In the genomic region with DNA sequence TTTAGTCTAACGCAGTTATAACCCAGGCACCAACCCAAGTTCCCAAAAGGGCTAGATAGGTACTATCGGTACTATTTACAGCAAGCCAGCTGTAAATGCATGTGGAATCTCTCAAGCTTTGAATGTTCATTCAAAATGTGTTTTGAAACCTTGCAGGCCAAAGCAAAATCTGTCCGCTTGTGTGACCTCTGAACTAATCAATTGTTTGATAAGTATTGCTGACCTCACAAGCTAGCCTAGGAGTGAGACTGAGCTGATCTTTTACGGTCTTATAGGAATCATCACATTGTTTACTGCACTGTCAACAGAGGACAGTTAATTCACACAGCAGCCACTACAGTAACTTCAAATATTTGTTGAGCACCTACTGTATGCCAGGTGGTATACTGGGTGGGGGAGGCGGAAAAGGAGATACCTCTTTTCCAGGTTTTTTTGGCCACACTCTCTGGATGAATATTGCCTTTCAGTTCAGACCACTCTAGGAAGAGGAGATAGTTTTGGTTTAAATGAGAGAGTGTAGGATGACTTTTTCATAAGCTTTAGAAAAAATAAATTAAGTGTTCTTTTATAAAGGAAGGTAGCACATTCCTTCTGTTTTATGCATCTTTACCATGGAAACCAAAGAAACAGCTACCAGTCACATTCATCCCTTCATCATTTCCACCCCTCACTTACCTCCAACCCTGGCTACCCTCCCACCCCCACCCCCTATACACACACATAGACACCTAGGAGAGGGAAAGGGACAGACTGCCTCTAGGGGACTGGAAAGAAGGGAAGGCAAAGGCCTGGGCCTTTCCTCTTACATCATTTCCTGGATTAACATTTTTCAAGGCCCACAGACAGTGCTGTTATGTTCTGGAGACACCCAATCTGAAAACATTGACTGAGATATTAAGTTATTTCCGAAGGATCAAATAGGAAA, we compare ENCODE assay signal across 1 cellular context.
A peak's percentile ranks its signal among the peaks of the same experiment; 100 is the strongest.
TF ChIP-seq lines count a peak whose summit lies in the region.

No MANE protein-coding gene starts in this region.

TF ChIP-seq in HEK293, 187 proteins besides CTCF, POLR2A, EP300 and RAD21 (continued from another document):
- TF ChIP-seq PRDM10 (tag by site-specific recombination; IDR thresholded peaks at IDR 0.05), result peak; percentile 82
- no peak for TF ChIP-seq PRDM6 (tag by site-specific recombination; IDR thresholded peaks at IDR 0.05)
- peak; percentile 44 for TF ChIP-seq ZNF366 (tag by site-specific recombination; conservative IDR thresholded peaks at IDR 0.05)
- TF ChIP-seq ZNF623 (tag by site-specific recombination; IDR thresholded peaks at IDR 0.05), result no peak
- no peak for TF ChIP-seq ZNF133 (tag by site-specific recombination; IDR thresholded peaks at IDR 0.05)
- no peak for TF ChIP-seq ZFHX2 (tag by site-specific recombination; conservative IDR thresholded peaks at IDR 0.05)
- TF ChIP-seq ZBTB20 (tag by site-specific recombination; IDR thresholded peaks at IDR 0.05), result no peak
- no peak for TF ChIP-seq OVOL3 (tag by site-specific recombination; IDR thresholded peaks at IDR 0.05)
- no peak for TF ChIP-seq PRDM2 (tag by site-specific recombination; IDR thresholded peaks at IDR 0.05; ENCODE audit: borderline replicate concordance)
- TF ChIP-seq ZNF600 (tag by site-specific recombination; IDR thresholded peaks at IDR 0.05), result peak; percentile 72; the same call in 1 of the 2 replicates
- TF ChIP-seq ZNF645 (tag by site-specific recombination; IDR thresholded peaks at IDR 0.05), result no peak
- TF ChIP-seq, protein P1, sequence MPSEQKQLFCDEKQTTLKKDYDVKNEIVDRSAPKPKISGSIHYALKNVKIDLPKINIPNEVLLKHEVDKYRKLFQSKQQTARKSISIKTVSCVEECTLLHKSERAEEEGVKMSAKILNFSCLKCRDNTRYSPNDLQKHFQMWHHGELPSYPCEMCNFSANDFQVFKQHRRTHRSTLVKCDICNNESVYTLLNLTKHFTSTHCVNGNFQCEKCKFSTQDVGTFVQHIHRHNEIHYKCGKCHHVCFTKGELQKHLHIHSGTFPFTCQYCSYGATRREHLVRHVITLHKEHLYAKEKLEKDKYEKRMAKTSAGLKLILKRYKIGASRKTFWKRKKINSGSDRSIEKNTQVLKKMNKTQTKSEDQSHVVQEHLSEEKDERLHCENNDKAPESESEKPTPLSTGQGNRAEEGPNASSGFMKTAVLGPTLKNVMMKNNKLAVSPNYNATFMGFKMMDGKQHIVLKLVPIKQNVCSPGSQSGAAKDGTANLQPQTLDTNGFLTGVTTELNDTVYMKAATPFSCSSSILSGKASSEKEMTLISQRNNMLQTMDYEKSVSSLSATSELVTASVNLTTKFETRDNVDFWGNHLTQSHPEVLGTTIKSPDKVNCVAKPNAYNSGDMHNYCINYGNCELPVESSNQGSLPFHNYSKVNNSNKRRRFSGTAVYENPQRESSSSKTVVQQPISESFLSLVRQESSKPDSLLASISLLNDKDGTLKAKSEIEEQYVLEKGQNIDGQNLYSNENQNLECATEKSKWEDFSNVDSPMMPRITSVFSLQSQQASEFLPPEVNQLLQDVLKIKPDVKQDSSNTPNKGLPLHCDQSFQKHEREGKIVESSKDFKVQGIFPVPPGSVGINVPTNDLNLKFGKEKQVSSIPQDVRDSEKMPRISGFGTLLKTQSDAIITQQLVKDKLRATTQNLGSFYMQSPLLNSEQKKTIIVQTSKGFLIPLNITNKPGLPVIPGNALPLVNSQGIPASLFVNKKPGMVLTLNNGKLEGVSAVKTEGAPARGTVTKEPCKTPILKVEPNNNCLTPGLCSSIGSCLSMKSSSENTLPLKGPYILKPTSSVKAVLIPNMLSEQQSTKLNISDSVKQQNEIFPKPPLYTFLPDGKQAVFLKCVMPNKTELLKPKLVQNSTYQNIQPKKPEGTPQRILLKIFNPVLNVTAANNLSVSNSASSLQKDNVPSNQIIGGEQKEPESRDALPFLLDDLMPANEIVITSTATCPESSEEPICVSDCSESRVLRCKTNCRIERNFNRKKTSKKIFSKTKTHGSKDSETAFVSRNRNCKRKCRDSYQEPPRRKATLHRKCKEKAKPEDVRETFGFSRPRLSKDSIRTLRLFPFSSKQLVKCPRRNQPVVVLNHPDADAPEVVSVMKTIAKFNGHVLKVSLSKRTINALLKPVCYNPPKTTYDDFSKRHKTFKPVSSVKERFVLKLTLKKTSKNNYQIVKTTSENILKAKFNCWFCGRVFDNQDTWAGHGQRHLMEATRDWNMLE (tag by site-specific recombination; conservative IDR thresholded peaks at IDR 0.05; ENCODE audit: low read depth), result peak; percentile 44; the same call in 1 of the 2 replicates
- TF ChIP-seq OSR2 (tag by site-specific recombination; IDR thresholded peaks at IDR 0.05), result 0 out of 2 replicates have a peak, but pooled peaks have one; percentile 11
- TF ChIP-seq ZNF426 (tag by site-specific recombination; IDR thresholded peaks at IDR 0.05), result no peak
- TF ChIP-seq, protein P2, sequence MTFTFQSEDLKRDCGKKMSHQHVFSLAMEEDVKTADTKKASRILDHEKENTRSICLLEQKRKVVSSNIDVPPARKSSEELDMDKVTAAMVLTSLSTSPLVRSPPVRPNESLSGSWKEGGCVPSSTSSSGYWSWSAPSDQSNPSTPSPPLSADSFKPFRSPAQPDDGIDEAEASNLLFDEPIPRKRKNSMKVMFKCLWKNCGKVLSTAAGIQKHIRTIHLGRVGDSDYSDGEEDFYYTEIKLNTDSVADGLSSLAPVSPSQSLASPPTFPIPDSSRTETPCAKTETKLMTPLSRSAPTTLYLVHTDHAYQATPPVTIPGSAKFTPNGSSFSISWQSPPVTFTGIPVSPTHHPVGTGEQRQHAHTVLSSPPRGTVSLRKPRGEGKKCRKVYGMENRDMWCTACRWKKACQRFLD (tag by site-specific recombination; IDR thresholded peaks at IDR 0.05), result no peak
- TF ChIP-seq ZSCAN16 (tag by site-specific recombination; IDR thresholded peaks at IDR 0.05), result no peak
- TF ChIP-seq ZFP3 (tag by site-specific recombination; IDR thresholded peaks at IDR 0.05; ENCODE audit: low read depth), result no peak
